In the genomic region with DNA sequence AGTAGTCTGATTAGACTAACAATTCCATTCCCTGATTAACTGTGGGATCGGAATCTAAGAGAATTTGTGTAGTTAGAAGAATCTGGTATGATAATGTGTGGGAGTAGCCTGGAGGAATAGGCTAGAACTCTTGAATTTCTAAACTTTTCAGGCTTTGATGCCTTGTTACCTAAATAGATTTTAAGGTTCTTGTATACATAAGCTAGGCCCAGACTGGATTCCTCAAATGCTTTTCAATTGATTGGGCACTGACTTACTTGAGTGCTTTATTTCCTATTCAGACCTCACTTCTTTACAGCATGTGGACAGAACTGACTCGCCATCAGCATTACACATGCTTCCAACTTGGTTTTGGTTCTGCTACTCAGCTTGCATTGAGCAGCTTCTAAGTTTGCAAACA, we compare ENCODE assay signal across 16 cellular contexts. TPM values are rescaled to one million over a fixed set of nuclear protein-coding genes. Genes with fewer than 3 reads are reported as not detected.
DNase-seq lines count a peak whose midpoint lies in the region; ATAC-seq, FAIRE-seq and TF ChIP-seq lines count a peak whose summit lies in the region.
"Had no signal": no experiment of that assay in that cellular context is flagged by ENCODE, and none has a peak within 500 bp of the region (broad histone marks: within the 10 kb centered on the region; RNA-seq: fewer than 3 reads in every experiment).

No MANE protein-coding gene starts in this region.

- H4K20me1 ChIP-seq in GM23248 (ENCODE audit: insufficient read depth), result no peaks in the 10 kb centered on the region
- H4K20me1 ChIP-seq in astrocyte (ENCODE audit: insufficient read depth, low read length), result no peaks in the 10 kb centered on the region
- no peaks in the 10 kb centered on the region for H4K20me1 ChIP-seq in hepatocyte (ENCODE audit: insufficient read depth, poor library complexity, severe bottlenecking)

- H3K9me3 Mint-ChIP-seq in astrocyte (ENCODE audit: unreplicated experiment), result no peaks in the 10 kb centered on the region
- peaks cover 3% of the 10 kb centered on the region for H3K9me3 Mint-ChIP-seq in natural killer cell treated with Interleukin-12 subunit alpha and Interleukin-12 subunit beta and Interleukin-15 and Interleukin-18, amount 100 ng/mL, for 72 hours
- H3K9me3 Mint-ChIP-seq: nephron progenitor cell had no signal

- peak overlapping the region; percentile 68 for H2AFZ ChIP-seq in GM23248
- peak overlapping the region; percentile 45 for H2AFZ ChIP-seq in astrocyte (ENCODE audit: low read depth, low read length)
- no peak overlapping the region for H2AFZ ChIP-seq in hepatocyte

- no peaks in the 10 kb centered on the region for H3K36me3 ChIP-seq in GM23248 (ENCODE audit: low read depth)
- H3K36me3 ChIP-seq in astrocyte (ENCODE audit: insufficient read depth, low read length), result no peaks in the 10 kb centered on the region
- H3K36me3 ChIP-seq in hepatocyte (replicated peaks; ENCODE audit: insufficient read depth, low read depth), result no peaks in the 10 kb centered on the region
- H3K36me3 ChIP-seq in stomach smooth muscle (ENCODE audit: control insufficient read depth in 2 of 2, insufficient read depth in 2 of 2, low read length in 2 of 2), result no peaks in the 10 kb centered on the region
- H3K36me3 ChIP-seq: heart left ventricle had no signal

- no peaks in the 10 kb centered on the region for H3K27me3 Mint-ChIP-seq in astrocyte (ENCODE audit: low read depth, unreplicated experiment)
- H3K27me3 Mint-ChIP-seq in natural killer cell treated with Interleukin-12 subunit alpha and Interleukin-12 subunit beta and Interleukin-15 and Interleukin-18, amount 100 ng/mL, for 72 hours, result peaks cover 16 to 20% of the 10 kb centered on the region in 2 donors

- peak; percentile 60 for FAIRE-seq in astrocyte (lab: Jason Lieb, UNC)

- H3K4me2 ChIP-seq in GM23248 (ENCODE audit: unreplicated experiment), result peak overlapping the region; percentile 82
- H3K4me2 ChIP-seq in astrocyte (ENCODE audit: low read length), result peak overlapping the region; percentile 40
- H3K4me2 ChIP-seq in hepatocyte, result peak overlapping the region; percentile 58

- peaks cover 43% of the 10 kb centered on the region for H3F3A ChIP-seq in GM23248 (ENCODE audit: insufficient read depth)

- peak overlapping the region; percentile 49 for H3K4me3 ChIP-seq in GM23248
- no peak overlapping the region for H3K4me3 ChIP-seq in astrocyte (ENCODE audit: insufficient read depth, low read depth, low read length)
- H3K4me3 ChIP-seq in hepatocyte, result no peak overlapping the region
- H3K4me3 ChIP-seq in stomach smooth muscle (ENCODE audit: low read length in 2 of 2), result peak overlapping the region in 1 of 2 donors; percentile 0
- H3K4me3 ChIP-seq: heart left ventricle had no signal

- H3K4me1 Mint-ChIP-seq in astrocyte (ENCODE audit: low read depth, unreplicated experiment), result peaks cover 15% of the 10 kb centered on the region
- no peaks in the 10 kb centered on the region for H3K4me1 Mint-ChIP-seq in natural killer cell treated with Interleukin-12 subunit alpha and Interleukin-12 subunit beta and Interleukin-15 and Interleukin-18, amount 100 ng/mL, for 72 hours (ENCODE audit: low read depth in 2 of 2)
- H3K4me1 Mint-ChIP-seq: activated CD8-positive, alpha-beta memory T cell treated with anti-CD3 and anti-CD28 coated beads, Interleukin-2, amount 10 ng/mL, durations not matched to agents 7 days and 5 days had no signal

- no peak for ATAC-seq in natural killer cell treated with Interleukin-12 subunit alpha and Interleukin-12 subunit beta and Interleukin-15 and Interleukin-18, amount 100 ng/mL, for 72 hours
- no peak for ATAC-seq in HG03108 (IDR thresholded peaks at IDR 0.05; ENCODE audit: unreplicated experiment)
- ATAC-seq: activated CD8-positive, alpha-beta memory T cell treated with anti-CD3 and anti-CD28 coated beads, Interleukin-2, amount 10 ng/mL, durations not matched to agents 7 days and 5 days; heart left ventricle had no signal

- WGBS in GM23248 (ENCODE audit: low coverage in 1 of 2, low lambda C conversion rate in 2 of 2, missing lambda C conversion rate in 2 of 2), 2 experiments, result 7 to 18% methylated on average over 2 of the region's 2 CpGs
- WGBS in hepatocyte (ENCODE audit: low lambda C conversion rate, missing lambda C conversion rate), result 49% methylated on average over 2 of the region's 2 CpGs

- H3K4me1 ChIP-seq in GM23248 (ENCODE audit: insufficient read depth), result peaks cover 31% of the 10 kb centered on the region
- H3K4me1 ChIP-seq in astrocyte (ENCODE audit: insufficient read depth, low read length), result peaks cover 15% of the 10 kb centered on the region
- peaks cover 30% of the 10 kb centered on the region for H3K4me1 ChIP-seq in hepatocyte (ENCODE audit: insufficient read depth)
- H3K4me1 ChIP-seq in stomach smooth muscle (ENCODE audit: control insufficient read depth, insufficient read depth, low read length), result peaks cover 24% of the 10 kb centered on the region

- peak overlapping the region; percentile 22 for H3K27ac Mint-ChIP-seq in astrocyte (ENCODE audit: unreplicated experiment)
- no peak overlapping the region for H3K27ac Mint-ChIP-seq in natural killer cell treated with Interleukin-12 subunit alpha and Interleukin-12 subunit beta and Interleukin-15 and Interleukin-18, amount 100 ng/mL, for 72 hours
- H3K27ac Mint-ChIP-seq: activated CD8-positive, alpha-beta memory T cell treated with anti-CD3 and anti-CD28 coated beads, Interleukin-2, amount 10 ng/mL, durations not matched to agents 7 days and 5 days; nephron progenitor cell had no signal

- peak overlapping the region; percentile 54 for H3K9ac ChIP-seq in GM23248
- peak overlapping the region; percentile 43 for H3K9ac ChIP-seq in astrocyte (ENCODE audit: low read length)
- peak overlapping the region; percentile 13 to 30 for H3K9ac ChIP-seq in stomach smooth muscle (ENCODE audit: low read length in 2 of 2)

- no peak overlapping the region for H3K4me3 Mint-ChIP-seq in astrocyte (ENCODE audit: unreplicated experiment)
- no peak overlapping the region for H3K4me3 Mint-ChIP-seq in natural killer cell treated with Interleukin-12 subunit alpha and Interleukin-12 subunit beta and Interleukin-15 and Interleukin-18, amount 100 ng/mL, for 72 hours
- H3K4me3 Mint-ChIP-seq: activated CD8-positive, alpha-beta memory T cell treated with anti-CD3 and anti-CD28 coated beads, Interleukin-2, amount 10 ng/mL, durations not matched to agents 7 days and 5 days; nephron progenitor cell had no signal

- DNase-seq in GM23248 (peak; percentile 77), astrocyte (ENCODE audit: low read depth) (peak; percentile 94), hepatocyte (ENCODE audit: low spot score) (no peak), NCI-H2081 treated with DMSO at 0.1 percent for 48 hours (lab: John Stamatoyannopoulos, UW) (no peak), OCI-M1 (lab: John Stamatoyannopoulos, UW) (no peak)
- DNase-seq in natural killer cell treated with Interleukin-12 subunit alpha and Interleukin-12 subunit beta and Interleukin-15 and Interleukin-18, amount 100 ng/mL, for 72 hours (ENCODE audit: low spot score), result no peak
- DNase-seq: activated CD8-positive, alpha-beta memory T cell treated with anti-CD3 and anti-CD28 coated beads, Interleukin-2, amount 10 ng/mL, durations not matched to agents 7 days and 5 days; amygdala; DND-41; heart left ventricle; NCI-H1105; nephron progenitor cell; stimulated activated CD4-positive, alpha-beta T cell treated with anti-CD3 and anti-CD28 coated beads, Interleukin-2, amount 100 ng/mL, for 48 hours; T-helper 2 cell had no signal

- H3K79me2 ChIP-seq in GM23248 (ENCODE audit: insufficient read depth) (peaks cover 39% of the 10 kb centered on the region), astrocyte (ENCODE audit: insufficient read depth, low read length) (peaks cover 4% of the 10 kb centered on the region), hepatocyte (peaks cover 90% of the 10 kb centered on the region)

- no peaks in the 10 kb centered on the region for H3K9me2 ChIP-seq in GM23248 (ENCODE audit: insufficient read depth)
- no peaks in the 10 kb centered on the region for H3K9me2 ChIP-seq in hepatocyte (replicated peaks; ENCODE audit: insufficient read depth)

- H3K9me3 ChIP-seq in GM23248 (ENCODE audit: low read depth) (no peaks in the 10 kb centered on the region), astrocyte (ENCODE audit: insufficient read depth, low read depth, low read length) (no peaks in the 10 kb centered on the region), hepatocyte (ENCODE audit: low read depth) (no peaks in the 10 kb centered on the region), stomach smooth muscle (ENCODE audit: control insufficient read depth in 2 of 2, low read length in 2 of 2) (no peaks in the 10 kb centered on the region)
- H3K9me3 ChIP-seq: heart left ventricle had no signal

- in situ Hi-C loops in GM23248 (cut with MboI), result no loop called here

- H3K27me3 ChIP-seq in GM23248 (replicated peaks; ENCODE audit: insufficient read depth) (no peaks in the 10 kb centered on the region), astrocyte (ENCODE audit: insufficient read depth, low read length) (no peaks in the 10 kb centered on the region), hepatocyte (no peaks in the 10 kb centered on the region), stomach smooth muscle (ENCODE audit: control insufficient read depth in 1 of 2, insufficient read depth in 2 of 2, low read length in 2 of 2) (no peaks in the 10 kb centered on the region)

- no peaks in the 10 kb centered on the region for H3K36me3 Mint-ChIP-seq in astrocyte (ENCODE audit: low read depth, unreplicated experiment)
- no peaks in the 10 kb centered on the region for H3K36me3 Mint-ChIP-seq in natural killer cell treated with Interleukin-12 subunit alpha and Interleukin-12 subunit beta and Interleukin-15 and Interleukin-18, amount 100 ng/mL, for 72 hours
- H3K36me3 Mint-ChIP-seq: activated CD8-positive, alpha-beta memory T cell treated with anti-CD3 and anti-CD28 coated beads, Interleukin-2, amount 10 ng/mL, durations not matched to agents 7 days and 5 days had no signal

- TF ChIP-seq CTCF in astrocyte (IDR thresholded peaks at IDR 0.05; ENCODE audit: insufficient read depth, low read depth, low read length) (no peak), hepatocyte (IDR thresholded peaks at IDR 0.05; ENCODE audit: poor library complexity) (no peak)

- H3K27ac ChIP-seq in GM23248 (peak overlapping the region; percentile 84), astrocyte (ENCODE audit: low read depth, low read length) (peak overlapping the region; percentile 52), hepatocyte (peak overlapping the region; percentile 36), stomach smooth muscle (ENCODE audit: low read length) (peak overlapping the region; percentile 61)

RNA-seq across cellular contexts. Expression of a gene that starts 5.5 kb away (rescaled TPM):
- total RNA-seq in GM23248 (2014; rRNA removed; shearing (Covaris generic)), result 6.9 and 8.1 TPM in 2 replicates
- polyA plus RNA-seq in GM23248 (2016; fragmentation: Nextera tagmentation; extraction: Ambion mirVana) (2.5 and 3.3 TPM in 2 replicates), hepatocyte (11.5 and 14.5 TPM in 2 replicates)
- total RNA-seq in astrocyte (6.5 and 7.0 TPM in 2 replicates), hepatocyte (21.1 and 21.7 TPM in 2 replicates)
- total RNA-seq in natural killer cell treated with Interleukin-12 subunit alpha and Interleukin-12 subunit beta and Interleukin-15 and Interleukin-18, amount 100 ng/mL, for 72 hours, result under 1 TPM in 1 of 2 donors, not detected in 1; 0.52 TPM

Comparison
In these comparisons a context has a peak if more than half of its experiments do, and no peak if none do; other contexts are left out.
1. DNase-seq: peak in GM23248 (single experiment) and astrocyte (single experiment); none in hepatocyte (single experiment), natural killer cell treated with Interleukin-12 subunit alpha and Interleukin-12 subunit beta and Interleukin-15 and Interleukin-18, amount 100 ng/mL, for 72 hours (single experiment), NCI-H2081 treated with DMSO at 0.1 percent for 48 hours (single experiment) and OCI-M1 (single experiment).
2. Peak in every context shown above with its lines, with median percentiles within 50 percentile points of each other: H3K27ac ChIP-seq, H3K4me2 ChIP-seq and H3K9ac ChIP-seq.